In genomic region chr7:36037121-36037662, GRCh38 we compare ENCODE assay signal across 8 cellular contexts.
DNase-seq lines count a peak whose midpoint lies in the region; ATAC-seq and TF ChIP-seq lines count a peak whose summit lies in the region.

No MANE protein-coding gene starts in this region.

- TF ChIP-seq CTCF in HFF-Myc (IDR thresholded peaks at IDR 0.05; ENCODE audit: low read depth, low read length, missing control alignments) (no peak), right atrium auricular region (IDR thresholded peaks at IDR 0.05) (no peak), spleen (IDR thresholded peaks at IDR 0.05 in 8 of 11, conservative IDR thresholded peaks at IDR 0.05 in 3 of 11) (no peak)

- H3K36me3 Mint-ChIP-seq in naive thymus-derived CD8-positive, alpha-beta T cell, result no peaks in the 10 kb centered on the region

- no peak overlapping the region for H3K27ac Mint-ChIP-seq in naive thymus-derived CD8-positive, alpha-beta T cell

- peak; percentile 76 for DNase-seq in HFF-Myc (ENCODE audit: extremely low read depth, low read depth)
- DNase-seq in amniotic epithelial cell (ENCODE audit: low read depth), result peak; percentile 97
- DNase-seq in right atrium auricular region (ENCODE audit: low spot score), result peak; percentile 83
- no peak for DNase-seq in spleen
- DNase-seq in stimulated activated naive CD4-positive, alpha-beta T cell treated with Interleukin-2 at 50 U/mL for 16 hours (lab: John Stamatoyannopoulos, UW), result no peak
- no peak for DNase-seq in NCI-H1092 (lab: John Stamatoyannopoulos, UW)
- no peak for DNase-seq in iPS-NIHi7 (ENCODE audit: extremely low spot score)
- DNase-seq in naive thymus-derived CD8-positive, alpha-beta T cell, result no peak

- H3K4me3 ChIP-seq in HFF-Myc (replicated peaks; ENCODE audit: low read depth, low read length) (no peak overlapping the region), right atrium auricular region (no peak overlapping the region), spleen (no peak overlapping the region)

- H3K9me3 ChIP-seq in right atrium auricular region (no peaks in the 10 kb centered on the region), spleen (no peaks in the 10 kb centered on the region)

- H3K27ac ChIP-seq in right atrium auricular region, result peak overlapping the region; percentile 66 to 84
- H3K27ac ChIP-seq in spleen, result peak overlapping the region; percentile 60 to 82 (median 74)

- H3K4me1 ChIP-seq in right atrium auricular region, result peaks cover 0 to 40% of the 10 kb centered on the region in 2 donors
- H3K4me1 ChIP-seq in spleen, result peaks cover 9 to 40% (median 21%) of the 10 kb centered on the region in 6 donors

- intact Hi-C loops in spleen (cut with DNase I; ENCODE audit: low total_unique reads), result no loop called here

- no peak overlapping the region for H3K4me3 Mint-ChIP-seq in naive thymus-derived CD8-positive, alpha-beta T cell

- TF ChIP-seq POLR2A in spleen (IDR thresholded peaks at IDR 0.05), result no peak

- WGBS in spleen, 5 donors, result 23 to 47% (median 40%) methylated on average over 11 of the region's 11 CpGs

- H3K27me3 Mint-ChIP-seq in naive thymus-derived CD8-positive, alpha-beta T cell, result peaks cover 0 to 22% (median 11%) of the 10 kb centered on the region in 5 donors

- POLR2A ChIA-PET in naive thymus-derived CD8-positive, alpha-beta T cell (lab: Charles Lee), result no interaction called here

- ATAC-seq in naive thymus-derived CD8-positive, alpha-beta T cell, result no peak

- peaks cover 0 to 3% (median 0%) of the 10 kb centered on the region in 4 donors for H3K4me1 Mint-ChIP-seq in naive thymus-derived CD8-positive, alpha-beta T cell

- H3K36me3 ChIP-seq in right atrium auricular region (no peaks in the 10 kb centered on the region), spleen (no peaks in the 10 kb centered on the region)

- H3K27me3 ChIP-seq in right atrium auricular region (no peaks in the 10 kb centered on the region), spleen (replicated peaks in 1 of 7) (no peaks in the 10 kb centered on the region)

- H3K9me3 Mint-ChIP-seq in naive thymus-derived CD8-positive, alpha-beta T cell, result no peaks in the 10 kb centered on the region

Comparison
In these comparisons a context has a peak if more than half of its experiments do, and no peak if none do; other contexts are left out.
1. DNase-seq: peak in HFF-Myc (single experiment), amniotic epithelial cell (single experiment) and right atrium auricular region (single experiment); none in spleen (single experiment), stimulated activated naive CD4-positive, alpha-beta T cell treated with Interleukin-2 at 50 U/mL for 16 hours (single experiment), NCI-H1092 (single experiment), iPS-NIHi7 (single experiment) and naive thymus-derived CD8-positive, alpha-beta T cell (0 of 10).